ENCODE assay signal across 8 cellular contexts in the genomic region with DNA sequence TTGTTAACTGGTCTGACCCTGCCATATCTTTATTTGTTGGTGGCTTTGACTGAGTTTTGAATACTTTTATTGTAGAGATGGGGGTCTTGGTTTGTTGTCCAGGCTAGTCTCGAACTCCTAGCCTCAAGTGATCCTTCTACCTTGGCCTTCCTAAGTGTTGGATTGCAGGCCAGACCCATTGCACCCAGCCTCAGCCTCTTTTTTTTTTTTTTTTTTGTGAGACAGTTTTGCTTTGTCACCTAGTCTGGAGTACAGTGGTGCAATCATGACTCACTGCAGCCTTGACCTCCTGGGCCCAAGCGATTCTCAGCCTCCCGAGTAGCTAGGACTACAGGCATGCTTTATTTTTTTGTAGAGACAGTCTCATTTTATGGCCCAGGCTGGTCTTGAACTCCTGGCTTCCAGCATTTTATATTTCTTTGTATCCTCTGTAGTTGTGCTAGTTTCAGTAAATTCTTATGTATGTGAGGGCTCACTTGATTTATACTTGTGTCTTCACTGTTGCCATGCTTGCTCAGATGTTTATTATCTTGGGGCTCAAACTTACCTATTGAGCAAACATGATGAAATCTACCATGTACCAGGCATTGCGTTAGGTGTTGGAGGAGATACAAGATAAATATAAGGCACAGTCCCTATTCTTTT. TPM values are rescaled to one million over a fixed set of nuclear protein-coding genes. Genes with fewer than 3 reads are reported as not detected.
DNase-seq lines count a peak whose midpoint lies in the region; ATAC-seq lines count a peak whose summit lies in the region.

No MANE protein-coding gene starts in this region.

- ATAC-seq in Right ventricle myocardium inferior, result peak; percentile 75
- peak; percentile 66 for ATAC-seq in left lobe of liver
- ATAC-seq in HG03095 (IDR thresholded peaks at IDR 0.05; ENCODE audit: unreplicated experiment), result no peak
- no peak for ATAC-seq in HG02571 (IDR thresholded peaks at IDR 0.05; ENCODE audit: unreplicated experiment)
- ATAC-seq in HG03139 (IDR thresholded peaks at IDR 0.05; ENCODE audit: unreplicated experiment), result no peak

- DNase-seq in Right ventricle myocardium inferior (ENCODE audit: missing footprints) (no peak), cardiac septum (ENCODE audit: low spot score) (no peak), amniotic stem cell (lab: John Stamatoyannopoulos, UW) (peak; percentile 52), left lobe of liver (ENCODE audit: low spot score) (peak; percentile 81)
- no peak for DNase-seq in stimulated activated CD4-positive, alpha-beta T cell treated with anti-CD3 and anti-CD28 coated beads, Interleukin-15, amount 100 ng/mL, for 24 hours

- intact Hi-C loops in Right ventricle myocardium inferior (cut with DNase I), result no loop called here
- intact Hi-C loops in cardiac septum (cut with DNase I), result no loop called here

RNA-seq across cellular contexts. Expression of gene THRAP3, which starts 24.1 kb away (rescaled TPM):
- total RNA-seq in Right ventricle myocardium inferior, result 60.1 TPM
- total RNA-seq in cardiac septum, result 86.5 TPM
- 34.8 TPM for total RNA-seq in left lobe of liver

RNA-seq across cellular contexts. Expression of gene SH3D21, which starts 57.8 kb away (rescaled TPM):
- total RNA-seq in Right ventricle myocardium inferior (1.6 TPM), cardiac septum (3.3 TPM), left lobe of liver (1.5 TPM)

Comparison
In these comparisons a context has a peak if more than half of its experiments do, and no peak if none do; other contexts are left out.
1. ATAC-seq: peak in Right ventricle myocardium inferior (single experiment) and left lobe of liver (single experiment); none in HG03095 (single experiment), HG02571 (single experiment) and HG03139 (single experiment).
2. DNase-seq: peak in amniotic stem cell (single experiment) and left lobe of liver (single experiment); none in Right ventricle myocardium inferior (single experiment), cardiac septum (single experiment) and stimulated activated CD4-positive, alpha-beta T cell treated with anti-CD3 and anti-CD28 coated beads, Interleukin-15, amount 100 ng/mL, for 24 hours (single experiment).